11 cellular contexts compared by ENCODE assay signal in the genomic region with DNA sequence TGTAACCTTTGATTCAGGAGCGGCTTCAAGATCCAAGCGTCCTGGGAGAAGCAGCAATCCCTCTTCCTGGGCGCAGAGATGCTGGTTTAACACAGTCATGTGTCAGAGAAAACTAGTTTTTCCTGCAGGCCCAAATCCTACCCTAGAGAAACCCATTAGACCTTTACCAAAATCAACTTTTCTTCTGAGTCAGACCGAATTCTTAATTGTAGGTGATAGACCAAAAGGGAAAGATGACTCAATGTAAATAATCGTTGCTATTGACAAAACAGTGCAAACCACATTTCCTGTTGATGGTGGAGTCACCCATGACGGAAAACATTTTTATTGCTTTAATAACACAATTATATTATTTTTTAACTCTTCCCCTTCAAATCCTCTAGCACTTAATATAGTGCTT. TPM values are rescaled to one million over a fixed set of nuclear protein-coding genes. Genes with fewer than 3 reads are reported as not detected.
DNase-seq lines count a peak whose midpoint lies in the region; ATAC-seq, FAIRE-seq and TF ChIP-seq lines count a peak whose summit lies in the region.
"Had no signal": no experiment of that assay in that cellular context is flagged by ENCODE, and none has a peak within 500 bp of the region (broad histone marks: within the 10 kb centered on the region; RNA-seq: fewer than 3 reads in every experiment).

No MANE protein-coding gene starts in this region.

- ATAC-seq in activated T-cell treated with anti-CD3 and anti-CD28 coated beads, Interleukin-2, amount 50 U/mL, for 72 hours (replicated peaks in 1 of 2) = peak; percentile 25 to 58
- peak; percentile 84 for ATAC-seq in HG03066 (IDR thresholded peaks at IDR 0.05; ENCODE audit: low read depth, unreplicated experiment)
- ATAC-seq: Panc1 had no signal

- H3K9me3 ChIP-seq in astrocyte (ENCODE audit: insufficient read depth, low read depth, low read length) = no peaks in the 10 kb centered on the region

- H3K27me3 ChIP-seq in astrocyte (ENCODE audit: insufficient read depth, low read length) = no peaks in the 10 kb centered on the region

- DNase-seq in activated T-cell treated with anti-CD3 and anti-CD28 coated beads, Interleukin-2, amount 50 U/mL, for 72 hours = no peak
- no peak for DNase-seq in activated T-cell treated with anti-CD3 and anti-CD28 coated beads, Interleukin-2, amount 50 U/mL, for 48 hours
- DNase-seq in astrocyte (ENCODE audit: low read depth) (peak; percentile 41), ureter (ENCODE audit: low spot score) (peak; percentile 50), GM03348 (ENCODE audit: low spot score) (no peak), GM19238 (ENCODE audit: insufficient read length, low spot score) (no peak)
- no peak for DNase-seq in activated naive CD4-positive, alpha-beta T cell treated with Interleukin-2 at 50 U/mL for 16 hours
- DNase-seq: Kasumi-1 had no signal

- H3K27me3 Mint-ChIP-seq in activated T-cell treated with anti-CD3 and anti-CD28 coated beads, Interleukin-2, amount 50 U/mL, for 72 hours (ENCODE audit: low read depth) = no peaks in the 10 kb centered on the region
- no peaks in the 10 kb centered on the region for H3K27me3 Mint-ChIP-seq in astrocyte (ENCODE audit: low read depth, unreplicated experiment)

- H3K27ac ChIP-seq in astrocyte (ENCODE audit: low read depth, low read length) = peak overlapping the region; percentile 32
- H3K27ac ChIP-seq: C4-2B had no signal

- H2AFZ ChIP-seq in astrocyte (ENCODE audit: low read depth, low read length) = no peak overlapping the region

- no peak for FAIRE-seq in astrocyte (lab: Jason Lieb, UNC)

- no peak overlapping the region for H3K4me3 ChIP-seq in astrocyte (ENCODE audit: insufficient read depth, low read depth, low read length)

- no peak overlapping the region for H3K4me3 Mint-ChIP-seq in activated T-cell treated with anti-CD3 and anti-CD28 coated beads, Interleukin-2, amount 50 U/mL, for 72 hours
- H3K4me3 Mint-ChIP-seq in astrocyte (ENCODE audit: unreplicated experiment) = no peak overlapping the region

- peaks cover 5 to 9% of the 10 kb centered on the region in 2 donors for H3K9me3 Mint-ChIP-seq in activated T-cell treated with anti-CD3 and anti-CD28 coated beads, Interleukin-2, amount 50 U/mL, for 72 hours
- H3K9me3 Mint-ChIP-seq in astrocyte (ENCODE audit: unreplicated experiment) = peaks cover 7% of the 10 kb centered on the region

- peaks cover 3% of the 10 kb centered on the region for H3K4me1 ChIP-seq in astrocyte (ENCODE audit: insufficient read depth, low read length)

- H3K36me3 Mint-ChIP-seq in activated T-cell treated with anti-CD3 and anti-CD28 coated beads, Interleukin-2, amount 50 U/mL, for 72 hours (ENCODE audit: insufficient read depth in 2 of 2) = peaks cover 3% of the 10 kb centered on the region in 2 donors
- peaks cover 10% of the 10 kb centered on the region for H3K36me3 Mint-ChIP-seq in astrocyte (ENCODE audit: low read depth, unreplicated experiment)

- H3K4me1 Mint-ChIP-seq in activated T-cell treated with anti-CD3 and anti-CD28 coated beads, Interleukin-2, amount 50 U/mL, for 72 hours (ENCODE audit: low read depth) = peaks cover 25% of the 10 kb centered on the region
- H3K4me1 Mint-ChIP-seq in astrocyte (ENCODE audit: low read depth, unreplicated experiment) = no peaks in the 10 kb centered on the region

- peak overlapping the region; percentile 12 for H3K4me2 ChIP-seq in astrocyte (ENCODE audit: low read length)

- TF ChIP-seq CTCF in astrocyte (IDR thresholded peaks at IDR 0.05; ENCODE audit: insufficient read depth, low read depth, low read length) = no peak

- H4K20me1 ChIP-seq in astrocyte (ENCODE audit: insufficient read depth, low read length) = no peaks in the 10 kb centered on the region

- no peaks in the 10 kb centered on the region for H3K36me3 ChIP-seq in astrocyte (ENCODE audit: insufficient read depth, low read length)

- no peak overlapping the region for H3K9ac ChIP-seq in astrocyte (ENCODE audit: low read length)

- H3K79me2 ChIP-seq in astrocyte (ENCODE audit: insufficient read depth, low read length) = no peaks in the 10 kb centered on the region

- H3K27ac Mint-ChIP-seq in activated T-cell treated with anti-CD3 and anti-CD28 coated beads, Interleukin-2, amount 50 U/mL, for 72 hours = no peak overlapping the region
- H3K27ac Mint-ChIP-seq in astrocyte (ENCODE audit: unreplicated experiment) = no peak overlapping the region

RNA-seq across cellular contexts. Expression of a gene that starts 40.1 kb away (rescaled TPM):
- under 1 TPM; 0.14 to 0.23 TPM for total RNA-seq in activated T-cell treated with anti-CD3 and anti-CD28 coated beads, Interleukin-2, amount 50 U/mL, for 72 hours
- total RNA-seq in astrocyte (6.4 and 6.7 TPM in 2 replicates), ureter (5.0 TPM)

Comparison
In these comparisons a context has a peak if more than half of its experiments do, and no peak if none do; other contexts are left out.
1. DNase-seq: peak in astrocyte (single experiment) and ureter (single experiment); none in activated T-cell treated with anti-CD3 and anti-CD28 coated beads, Interleukin-2, amount 50 U/mL, for 72 hours (0 of 2), activated T-cell treated with anti-CD3 and anti-CD28 coated beads, Interleukin-2, amount 50 U/mL, for 48 hours (0 of 2), activated naive CD4-positive, alpha-beta T cell treated with Interleukin-2 at 50 U/mL for 16 hours (single experiment), GM03348 (single experiment) and GM19238 (single experiment).